In genomic region chr6:56375806-56376205, GRCh38 we compare ENCODE assay signal across 1 cellular context.
TF ChIP-seq lines count a peak whose summit lies in the region.

No MANE protein-coding gene starts in this region.

TF ChIP-seq in IMR-90, 13 proteins besides CTCF, POLR2A, EP300 and RAD21 (continued from another document):
- TF ChIP-seq, protein P1, sequence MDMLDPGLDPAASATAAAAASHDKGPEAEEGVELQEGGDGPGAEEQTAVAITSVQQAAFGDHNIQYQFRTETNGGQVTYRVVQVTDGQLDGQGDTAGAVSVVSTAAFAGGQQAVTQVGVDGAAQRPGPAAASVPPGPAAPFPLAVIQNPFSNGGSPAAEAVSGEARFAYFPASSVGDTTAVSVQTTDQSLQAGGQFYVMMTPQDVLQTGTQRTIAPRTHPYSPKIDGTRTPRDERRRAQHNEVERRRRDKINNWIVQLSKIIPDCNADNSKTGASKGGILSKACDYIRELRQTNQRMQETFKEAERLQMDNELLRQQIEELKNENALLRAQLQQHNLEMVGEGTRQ (IDR thresholded peaks at IDR 0.05; ENCODE audit: low read depth, low read length): no peak
